10 cellular contexts compared by ENCODE assay signal in genomic region chr1:16636551-16637195, GRCh38. TPM values are rescaled to one million over a fixed set of nuclear protein-coding genes. Genes with fewer than 3 reads are reported as not detected.
A peak's percentile ranks its signal among the peaks of the same experiment; 100 is the strongest.
DNase-seq lines count a peak whose midpoint lies in the region; ATAC-seq and TF ChIP-seq lines count a peak whose summit lies in the region.
"Not testable (repeated sequence)": the region's sequence is repeated elsewhere in the genome, so short reads cannot be mapped to it uniquely, and the experiment has no call there.
"Had no signal": no experiment of that assay in that cellular context is flagged by ENCODE, and none has a peak within 500 bp of the region (broad histone marks: within the 10 kb centered on the region; RNA-seq: fewer than 3 reads in every experiment).

No MANE protein-coding gene starts in this region.

- H3K4me1 Mint-ChIP-seq in activated CD4-positive, alpha-beta T cell treated with anti-CD3 and anti-CD28 coated beads for 36 hours; chondrocyte (ENCODE audit: low read depth): not testable (repeated sequence)

- H3K4me3 ChIP-seq in AG04450 (ENCODE audit: low read depth, low read length); heart left ventricle; lower lobe of right lung; testis: not testable (repeated sequence)

- not testable (repeated sequence) for H3K4me3 Mint-ChIP-seq in activated CD4-positive, alpha-beta T cell treated with anti-CD3 and anti-CD28 coated beads for 36 hours; chondrocyte (ENCODE audit: unreplicated experiment)

- peaks cover 16% of the 10 kb centered on the region for H3K36me3 Mint-ChIP-seq in activated CD4-positive, alpha-beta T cell treated with anti-CD3 and anti-CD28 coated beads for 36 hours (ENCODE audit: low read depth)
- H3K36me3 Mint-ChIP-seq in chondrocyte (ENCODE audit: low read depth): peaks cover 18% of the 10 kb centered on the region

- POLR2A ChIA-PET in AG04450 (lab: Yijun Ruan, JAX): not testable (repeated sequence)
- POLR2A ChIA-PET in activated CD4-positive, alpha-beta T cell treated with anti-CD3 and anti-CD28 coated beads for 36 hours (lab: Charles Lee): interaction anchor here (0.7 kb wide), 1 partner anchor 319 kb away, joined by 3 read pairs; no protein-coding TSS in a partner anchor

- not testable (repeated sequence) for H3K9me3 ChIP-seq in AG04450 (ENCODE audit: control insufficient read depth, insufficient read depth, low read length); heart left ventricle; lower lobe of right lung; testis

- peaks cover 0 to 12% (median 0%) of the 10 kb centered on the region in 12 donors for H3K4me1 ChIP-seq in heart left ventricle
- not testable (repeated sequence) for H3K4me1 ChIP-seq in lower lobe of right lung, testis

- TF ChIP-seq POLR2A in heart left ventricle (IDR thresholded peaks at IDR 0.05); testis (IDR thresholded peaks at IDR 0.05): not testable (repeated sequence)

- 86 to 92% (median 90%) methylated on average over 10 of the region's 10 CpGs for WGBS in heart left ventricle, 4 donors
- 88 to 89% methylated on average over 10 of the region's 10 CpGs for WGBS in testis, 2 donors

- not testable (repeated sequence) for ATAC-seq in activated CD4-positive, alpha-beta T cell treated with anti-CD3 and anti-CD28 coated beads for 36 hours; heart left ventricle; lower lobe of right lung

- H3K27me3 Mint-ChIP-seq in activated CD4-positive, alpha-beta T cell treated with anti-CD3 and anti-CD28 coated beads for 36 hours; chondrocyte (ENCODE audit: low read depth): not testable (repeated sequence)

- H3K36me3 ChIP-seq in heart left ventricle (peaks cover 5 to 53% (median 33%) of the 10 kb centered on the region in 9 donors), lower lobe of right lung (peaks cover 34% of the 10 kb centered on the region)
- not testable (repeated sequence) for H3K36me3 ChIP-seq in testis (ENCODE audit: low read depth, missing control alignments)

- not testable (repeated sequence) for H3K9me3 Mint-ChIP-seq in activated CD4-positive, alpha-beta T cell treated with anti-CD3 and anti-CD28 coated beads for 36 hours (ENCODE audit: low read depth); chondrocyte (ENCODE audit: low read depth)

- not testable (repeated sequence) for TF ChIP-seq CTCF in AG04450 (IDR thresholded peaks at IDR 0.05; ENCODE audit: low read depth, low read length); chondrocyte (IDR thresholded peaks at IDR 0.05); heart left ventricle (IDR thresholded peaks at IDR 0.05); lower lobe of right lung (IDR thresholded peaks at IDR 0.05); testis (IDR thresholded peaks at IDR 0.05)

- DNase-seq in AG04450 (ENCODE audit: low read depth, low spot score): not testable (repeated sequence)
- peak; percentile 7 for DNase-seq in activated CD4-positive, alpha-beta T cell treated with anti-CD3 and anti-CD28 coated beads for 36 hours
- peak; percentile 3 for DNase-seq in activated gamma-delta T cell treated with Interleukin-2 at 50 U/mL for 16 hours
- DNase-seq in chondrocyte (ENCODE audit: low spot score): peak; percentile 90
- peak in 4 of 5 donors; percentile 6 to 24 (median 16) for DNase-seq in heart left ventricle
- peak; percentile 41 for DNase-seq in lower lobe of right lung
- DNase-seq in posterior cingulate gyrus: peak in 9 of 10 donors; percentile 1 to 81 (median 14)
- peak; percentile 13 for DNase-seq in testis

- CTCF ChIA-PET in AG04450 (lab: Charles Lee): not testable (repeated sequence)
- CTCF ChIA-PET in activated CD4-positive, alpha-beta T cell treated with anti-CD3 and anti-CD28 coated beads for 36 hours (lab: Charles Lee): interaction anchor here (0.6 to 1.3 kb wide), 5 partner anchors 15 to 410 kb away, joined by 3 to 6 read pairs (median 3); no protein-coding TSS in a partner anchor

- H3K27me3 ChIP-seq in AG04450 (ENCODE audit: control insufficient read depth, insufficient read depth, low read length); heart left ventricle; lower lobe of right lung (ENCODE audit: low read depth); testis: not testable (repeated sequence)

- peak overlapping the region; percentile 3 for H3K27ac ChIP-seq in AG04450 (ENCODE audit: low read depth, low read length)
- not testable (repeated sequence) for H3K27ac ChIP-seq in heart left ventricle, lower lobe of right lung, testis

- intact Hi-C loops in activated CD4-positive, alpha-beta T cell treated with anti-CD3 and anti-CD28 coated beads for 36 hours (cut with DNase I, micrococcal nuclease): loop anchor here (10.0 kb wide), 2 partner anchors 68 to 78 kb away; no protein-coding TSS in a partner anchor
- intact Hi-C loops in heart left ventricle (cut with DNase I): loop anchor here in 1 of 10 donors (10.0 kb wide), 1 partner anchor 88 kb away; no protein-coding TSS in a partner anchor
- intact Hi-C loops in lower lobe of right lung (cut with DNase I); posterior cingulate gyrus (cut with DNase I); testis (cut with DNase I; ENCODE audit: low total_unique reads): not testable (repeated sequence)

- not testable (repeated sequence) for H3K27ac Mint-ChIP-seq in activated CD4-positive, alpha-beta T cell treated with anti-CD3 and anti-CD28 coated beads for 36 hours; chondrocyte (ENCODE audit: unreplicated experiment)

RNA-seq across cellular contexts. Expression of gene NBPF1, which starts 23.3 kb away (rescaled TPM):
- 34.7 and 36.6 TPM in 2 replicates for polyA plus RNA-seq in AG04450 (2011; rRNA removed)
- polyA minus RNA-seq in AG04450 (2011; rRNA and poly(A)+ RNA removed): 48.6 and 56.5 TPM in 2 replicates
- 1 to 10 TPM; 5.8 to 6.2 TPM for total RNA-seq in activated CD4-positive, alpha-beta T cell treated with anti-CD3 and anti-CD28 coated beads for 36 hours
- 52.1 to 67.7 TPM (median 58.9 TPM) in 3 replicates for total RNA-seq in chondrocyte
- total RNA-seq in heart left ventricle: 10 to 100 TPM in 8 of 9 donors, 1 to 10 TPM in 1; 4.7 to 18.2 (median 14.3) TPM
- polyA plus RNA-seq in heart left ventricle: 1 to 10 TPM; 4.4 to 4.8 TPM
- 35.3 TPM for total RNA-seq in lower lobe of right lung
- 100 to 1,000 TPM in 1 of 2 donors, 10 to 100 TPM in 1; 75.6 to 109 TPM for total RNA-seq in testis
- 93.9 TPM for polyA plus RNA-seq in testis (ENCODE audit: insufficient read depth, low read depth, low replicate concordance)

RNA-seq across cellular contexts. Expression of gene RNU1-3, which starts 30.1 kb away (rescaled TPM):
- polyA plus RNA-seq in AG04450 (2011; rRNA removed) (under 0.01 TPM in 1 of 2 replicates, not detected in the other), heart left ventricle (not detected), testis (ENCODE audit: insufficient read depth, low read depth, low replicate concordance) (18.9 TPM)
- 32,191 and 46,154 TPM in 2 replicates for polyA minus RNA-seq in AG04450 (2011; rRNA and poly(A)+ RNA removed)
- total RNA-seq in activated CD4-positive, alpha-beta T cell treated with anti-CD3 and anti-CD28 coated beads for 36 hours: 1,000 to 10,000 TPM; 1,573 to 2,291 TPM
- total RNA-seq in chondrocyte (1,438 to 1,620 TPM (median 1,579 TPM) in 3 replicates), heart left ventricle (1,000 to 10,000 TPM in 6 of 9 donors, 100 to 1,000 TPM in 1, not detected in 2; 364 to 3,776 (median 2,470) TPM), lower lobe of right lung (6,803 TPM), testis (under 1 TPM; under 0.01 TPM)
- total RNA-seq: H4 had no signal
- polyA plus RNA-seq: small intestine had no signal
